In the genomic region with DNA sequence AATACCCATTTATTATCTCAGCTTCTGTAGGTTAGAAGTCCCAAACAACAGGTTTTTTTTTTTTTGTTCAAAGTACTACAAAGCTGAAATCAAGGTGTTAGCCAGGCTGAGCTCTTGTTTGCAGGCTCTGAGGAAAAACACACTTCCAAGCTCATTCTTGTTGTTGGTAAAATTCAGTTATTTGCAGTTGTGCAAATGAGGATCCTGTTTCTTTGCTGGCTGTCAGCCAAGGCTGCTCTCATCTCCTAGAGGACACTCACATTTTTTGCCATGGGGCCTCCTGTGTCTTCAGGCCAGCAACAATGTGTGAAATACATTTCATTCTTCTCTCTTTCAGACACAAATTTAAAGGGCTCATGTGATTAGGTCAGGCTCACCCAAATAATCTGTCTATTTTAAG, we compare ENCODE assay signal across 16 cellular contexts.
DNase-seq lines count a peak whose midpoint lies in the region; ATAC-seq lines count a peak whose summit lies in the region.
"Had no signal": no experiment of that assay in that cellular context is flagged by ENCODE, and none has a peak within 500 bp of the region (broad histone marks: within the 10 kb centered on the region; RNA-seq: fewer than 3 reads in every experiment).

No MANE protein-coding gene starts in this region.

- H2BK120ac ChIP-seq in mesendoderm (ENCODE audit: low read depth, low read length): no peak overlapping the region

- no peak overlapping the region for H3K27ac ChIP-seq in mesendoderm (ENCODE audit: low read depth, low read length)
- H3K27ac ChIP-seq: coronary artery, esophagus squamous epithelium, prostate gland had no signal

- no peak overlapping the region for H3K23ac ChIP-seq in mesendoderm (ENCODE audit: low read length)

- no peak overlapping the region for H4K8ac ChIP-seq in mesendoderm (ENCODE audit: low read depth, low read length)

- H3K79me1 ChIP-seq in mesendoderm (ENCODE audit: low read length): no peaks in the 10 kb centered on the region

- no peaks in the 10 kb centered on the region for H3K79me2 ChIP-seq in mesendoderm (ENCODE audit: control insufficient read depth, insufficient read depth, low read length)

- no peak overlapping the region for H2BK5ac ChIP-seq in mesendoderm (ENCODE audit: low read length)

- H3K9ac ChIP-seq in mesendoderm (ENCODE audit: low read length): no peak overlapping the region

- H3K4me2 ChIP-seq in mesendoderm (ENCODE audit: low read length): no peak overlapping the region
- H3K4me2 ChIP-seq: GM23338 had no signal

- no peak overlapping the region for H2BK15ac ChIP-seq in mesendoderm (replicated peaks; ENCODE audit: low read depth)

- no peak for ATAC-seq in HG02884 (IDR thresholded peaks at IDR 0.05; ENCODE audit: unreplicated experiment)
- ATAC-seq: activated CD8-positive, alpha-beta memory T cell treated with anti-CD3 and anti-CD28 coated beads, Interleukin-2, amount 10 ng/mL, durations not matched to agents 7 days and 5 days; GM23338; stimulated activated effector memory CD8-positive, alpha-beta T cell treated with anti-CD3 and anti-CD28 coated beads, Interleukin-12 subunit alpha, Interleukin-12 subunit beta, amount 100 ng/mL, for 72 hours had no signal

- H3K27me3 ChIP-seq in mesendoderm (ENCODE audit: insufficient read depth, low read length, poor library complexity): no peaks in the 10 kb centered on the region
- H3K27me3 ChIP-seq: esophagus squamous epithelium had no signal

- no peaks in the 10 kb centered on the region for H3K4me1 ChIP-seq in mesendoderm (ENCODE audit: control insufficient read depth, low read depth, low read length)
- H3K4me1 ChIP-seq: esophagus squamous epithelium, prostate gland had no signal

- H3K4me3 ChIP-seq in mesendoderm (ENCODE audit: low read length): no peak overlapping the region
- H3K4me3 ChIP-seq: coronary artery, esophagus squamous epithelium, GM23338, prostate gland had no signal

- H3K36me3 ChIP-seq in mesendoderm (ENCODE audit: control insufficient read depth, insufficient read depth, low read length): no peaks in the 10 kb centered on the region
- H3K36me3 ChIP-seq: esophagus squamous epithelium, prostate gland had no signal

- no peak overlapping the region for H3K18ac ChIP-seq in mesendoderm (ENCODE audit: low read length)

- no peak overlapping the region for H3K4ac ChIP-seq in mesendoderm (ENCODE audit: low read depth, low read length)

- DNase-seq in NCI-H446 (lab: John Stamatoyannopoulos, UW): peak; percentile 10 to 21
- DNase-seq in NCI-H446 treated with DMSO at 0.1 percent for 48 hours (lab: John Stamatoyannopoulos, UW): no peak
- peak; percentile 0 for DNase-seq in NCI-H146 treated with DMSO at 0.1 percent for 48 hours (lab: John Stamatoyannopoulos, UW; ENCODE audit: unreplicated experiment)
- DNase-seq in SHP77 (lab: John Stamatoyannopoulos, UW): peak; percentile 74 to 77
- peak; percentile 22 for DNase-seq in mesendoderm
- no peak for DNase-seq in stimulated activated CD4-positive, alpha-beta T cell treated with anti-CD3 and anti-CD28 coated beads, Interleukin-4, amount 100 ng/mL, for 1 hour
- DNase-seq in mesenteric fat pad (ENCODE audit: low spot score): no peak
- DNase-seq: activated CD8-positive, alpha-beta memory T cell treated with anti-CD3 and anti-CD28 coated beads, Interleukin-2, amount 10 ng/mL, durations not matched to agents 7 days and 5 days; DMS79 treated with DMSO at 0.1 percent for 48 hours; esophagus squamous epithelium; NCI-H1048 had no signal

- no peak overlapping the region for H4K5ac ChIP-seq in mesendoderm (ENCODE audit: low read length)

- H2AK5ac ChIP-seq in mesendoderm (ENCODE audit: low read length): no peak overlapping the region

- H3K56ac ChIP-seq in mesendoderm (ENCODE audit: low read length): no peak overlapping the region

Comparison
In these comparisons a context has a peak if more than half of its experiments do, and no peak if none do; other contexts are left out.
1. DNase-seq: peak in NCI-H446 (2 of 2), NCI-H146 treated with DMSO at 0.1 percent for 48 hours (single experiment), SHP77 (2 of 2) and mesendoderm (single experiment); none in NCI-H446 treated with DMSO at 0.1 percent for 48 hours (single experiment), stimulated activated CD4-positive, alpha-beta T cell treated with anti-CD3 and anti-CD28 coated beads, Interleukin-4, amount 100 ng/mL, for 1 hour (single experiment) and mesenteric fat pad (single experiment).